ENCODE assay signal across 1 cellular context in genomic region chr5:159207222-159207615, GRCh38.
TF ChIP-seq lines count a peak whose summit lies in the region.

No MANE protein-coding gene starts in this region.

TF ChIP-seq in endothelial cell of umbilical vein, 7 proteins besides CTCF, POLR2A, EP300 and RAD21:
- no peak for TF ChIP-seq EZH2 (IDR thresholded peaks at IDR 0.05; ENCODE audit: borderline replicate concordance, low read depth, low read length, severe bottlenecking)
- no peak for TF ChIP-seq FOS (IDR thresholded peaks at IDR 0.05; ENCODE audit: borderline replicate concordance, insufficient read depth, low read length)
- TF ChIP-seq MYC (IDR thresholded peaks at IDR 0.05; ENCODE audit: low read depth, low read length) = no peak
- TF ChIP-seq, protein P1, sequence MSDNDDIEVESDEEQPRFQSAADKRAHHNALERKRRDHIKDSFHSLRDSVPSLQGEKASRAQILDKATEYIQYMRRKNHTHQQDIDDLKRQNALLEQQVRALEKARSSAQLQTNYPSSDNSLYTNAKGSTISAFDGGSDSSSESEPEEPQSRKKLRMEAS (IDR thresholded peaks at IDR 0.05; ENCODE audit: insufficient read depth, insufficient read length) = no peak
- no peak for TF ChIP-seq POLR2AphosphoS5 (IDR thresholded peaks at IDR 0.05; ENCODE audit: insufficient read depth, low read depth, low read length)
- TF ChIP-seq GATA2 (IDR thresholded peaks at IDR 0.05; ENCODE audit: insufficient read depth, insufficient read length, low read depth, low read length) = no peak
- no peak for TF ChIP-seq JUN (IDR thresholded peaks at IDR 0.05; ENCODE audit: borderline replicate concordance, insufficient read depth, insufficient read length, low read depth)
